27 cellular contexts compared by ENCODE assay signal in the genomic region with DNA sequence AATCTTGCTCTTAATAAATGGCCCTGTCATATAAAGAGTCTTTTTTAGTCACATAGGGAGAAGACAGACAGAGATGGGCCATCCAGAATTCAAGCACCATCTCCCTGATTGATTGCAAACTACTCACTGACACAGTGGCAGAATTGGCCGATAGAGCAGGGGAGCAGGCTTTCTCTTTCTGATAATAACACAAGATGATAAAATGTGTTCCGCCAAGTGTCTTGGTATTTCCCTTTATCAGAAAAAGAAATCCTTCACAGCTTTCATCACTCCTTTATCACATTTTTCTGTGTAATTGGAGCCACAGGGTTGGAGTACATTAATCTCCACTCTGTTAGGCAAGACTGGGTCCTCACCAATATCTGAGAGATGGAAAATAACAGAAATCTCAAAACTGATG.
"Had no signal": no experiment of that assay in that cellular context is flagged by ENCODE, and none has a peak within 500 bp of the region (broad histone marks: within the 10 kb centered on the region; RNA-seq: fewer than 3 reads in every experiment).

No MANE protein-coding gene starts in this region.

- H3K27ac ChIP-seq: coronary artery, esophagus muscularis mucosa, heart right ventricle, lower lobe of right lung, neutrophil, prostate gland, right atrium auricular region, spleen, thoracic aorta, tibial nerve, upper lobe of left lung, uterus had no signal

- H3K9me3 ChIP-seq: esophagus muscularis mucosa, heart right ventricle, lower lobe of right lung, neutrophil, prostate gland, right atrium auricular region, spleen, thoracic aorta, tibial nerve, upper lobe of left lung, uterus had no signal

- H3K4me1 ChIP-seq: esophagus muscularis mucosa, lower lobe of right lung, prostate gland, right atrium auricular region, spleen, tibial nerve, uterus had no signal

- DNase-seq: dermis blood vessel endothelial cell; effector memory CD4-positive, alpha-beta T cell; foreskin melanocyte; glutamatergic neuron; heart right ventricle; hippocampal formation; islet precursor cell; kidney glomerular epithelial cell; left colon; left ventricle myocardium superior; lower lobe of right lung; natural killer cell; spleen; stimulated activated CD4-positive, alpha-beta T cell treated with anti-CD3 and anti-CD28 coated beads, Interleukin-4, amount 100 ng/mL, for 4 hours; stimulated activated naive CD8-positive, alpha-beta T cell treated with anti-CD3 and anti-CD28 coated beads, Interleukin-15, Interleukin-2, amounts not matched to agents 100 U/mL and 50 U/mL, for 24 hours; substantia nigra; upper lobe of left lung; uterus had no signal

- H3K4me3 Mint-ChIP-seq: natural killer cell; neural crest cell; stimulated activated memory B cell treated with anti-CD40 and anti-IgM and Interleukin-4, amounts not matched to agents 10 μg/mL and 1 μg/mL and 100 μg/mL, for 72 hours had no signal

- H3K9me3 Mint-ChIP-seq: natural killer cell; stimulated activated memory B cell treated with anti-CD40 and anti-IgM and Interleukin-4, amounts not matched to agents 10 μg/mL and 1 μg/mL and 100 μg/mL, for 72 hours had no signal

- H3K4me3 ChIP-seq: coronary artery, esophagus muscularis mucosa, heart right ventricle, lower lobe of right lung, prostate gland, right atrium auricular region, spleen, thoracic aorta, tibial nerve, upper lobe of left lung, uterus had no signal

- H3K36me3 Mint-ChIP-seq: natural killer cell; stimulated activated memory B cell treated with anti-CD40 and anti-IgM and Interleukin-4, amounts not matched to agents 10 μg/mL and 1 μg/mL and 100 μg/mL, for 72 hours had no signal

- H3K36me3 ChIP-seq: esophagus muscularis mucosa, heart right ventricle, lower lobe of right lung, neutrophil, prostate gland, right atrium auricular region, spleen, thoracic aorta, tibial nerve, upper lobe of left lung, uterus had no signal

- H3K4me1 Mint-ChIP-seq: natural killer cell; stimulated activated memory B cell treated with anti-CD40 and anti-IgM and Interleukin-4, amounts not matched to agents 10 μg/mL and 1 μg/mL and 100 μg/mL, for 72 hours had no signal

- H3K27ac Mint-ChIP-seq: natural killer cell; stimulated activated memory B cell treated with anti-CD40 and anti-IgM and Interleukin-4, amounts not matched to agents 10 μg/mL and 1 μg/mL and 100 μg/mL, for 72 hours had no signal

- H3K27me3 ChIP-seq: esophagus muscularis mucosa, heart right ventricle, neutrophil, right atrium auricular region, spleen, tibial nerve, upper lobe of left lung, uterus had no signal

- H3K27me3 Mint-ChIP-seq: stimulated activated memory B cell treated with anti-CD40 and anti-IgM and Interleukin-4, amounts not matched to agents 10 μg/mL and 1 μg/mL and 100 μg/mL, for 72 hours had no signal
